1 cellular context compared by ENCODE assay signal in genomic region chr18:9094307-9095226, GRCh38.
TF ChIP-seq lines count a peak whose summit lies in the region.

No MANE protein-coding gene starts in this region.

TF ChIP-seq in K562, 482 proteins besides CTCF, POLR2A, EP300 and RAD21 (continued from another document and continues in another):
- no peak for TF ChIP-seq MBD1 (CRISPR knock-in tag; IDR thresholded peaks at IDR 0.05)
- TF ChIP-seq ZNF384 (IDR thresholded peaks at IDR 0.05; ENCODE audit: low read depth, low read length): no peak
- no peak for TF ChIP-seq NFRKB (IDR thresholded peaks at IDR 0.05; ENCODE audit: low read depth)
- TF ChIP-seq ZNF280A (IDR thresholded peaks at IDR 0.05; ENCODE audit: low read depth, partially characterized antibody): no peak
- TF ChIP-seq ZBTB12 (CRISPR knock-in tag; IDR thresholded peaks at IDR 0.05): no peak
- TF ChIP-seq NR2C2 (CRISPR knock-in tag; IDR thresholded peaks at IDR 0.05): no peak
- TF ChIP-seq NR2C2 (tag; IDR thresholded peaks at IDR 0.05): no peak; the same call in 1 of the 2 replicates
- TF ChIP-seq NCOA2 (IDR thresholded peaks at IDR 0.05; ENCODE audit: partially characterized antibody in 2 of 2): no peak
- TF ChIP-seq ELF2 (CRISPR knock-in tag; IDR thresholded peaks at IDR 0.05): no peak
- TF ChIP-seq ETS2 (tag; IDR thresholded peaks at IDR 0.05; ENCODE audit: borderline replicate concordance, poor library complexity, severe bottlenecking): no peak
- 0 out of 2 replicates have a peak, but pooled peaks have one; percentile 8 for TF ChIP-seq HINFP (tag; conservative IDR thresholded peaks at IDR 0.05; ENCODE audit: low read depth)
- TF ChIP-seq SMARCB1 (IDR thresholded peaks at IDR 0.05; ENCODE audit: insufficient read length, low read depth): no peak
- no peak for TF ChIP-seq SMARCC2 (IDR thresholded peaks at IDR 0.05; ENCODE audit: low read depth)
- no peak for TF ChIP-seq KAT7 (CRISPR knock-in tag; IDR thresholded peaks at IDR 0.05; ENCODE audit: borderline replicate concordance)
- TF ChIP-seq DMBX1 (CRISPR knock-in tag; IDR thresholded peaks at IDR 0.05; ENCODE audit: borderline replicate concordance): no peak
- no peak for TF ChIP-seq CREB1 (IDR thresholded peaks at IDR 0.05)
- TF ChIP-seq CREB1 (CRISPR knock-in tag; IDR thresholded peaks at IDR 0.05): no peak
- TF ChIP-seq C11orf30 (IDR thresholded peaks at IDR 0.05; ENCODE audit: low read depth): no peak
- TF ChIP-seq RCOR1 (IDR thresholded peaks at IDR 0.05; ENCODE audit: borderline replicate concordance in 1 of 2, low read depth in 2 of 2, low read length in 2 of 2): 0 out of 4 replicates have a peak, but pooled peaks of 1 of the 2 experiments have one; percentile 18
- TF ChIP-seq ZNF583 (CRISPR knock-in tag; IDR thresholded peaks at IDR 0.05): no peak
- TF ChIP-seq XRCC5 (IDR thresholded peaks at IDR 0.05; ENCODE audit: low read depth, low read length): no peak
- no peak for TF ChIP-seq ETV6 (IDR thresholded peaks at IDR 0.05; ENCODE audit: borderline replicate concordance in 1 of 2, low read depth in 2 of 2, low read length in 1 of 2)
- TF ChIP-seq ETV6 (CRISPR knock-in tag; IDR thresholded peaks at IDR 0.05; ENCODE audit: borderline replicate concordance): no peak
- TF ChIP-seq ARID3B (CRISPR knock-in tag; IDR thresholded peaks at IDR 0.05; ENCODE audit: borderline replicate concordance): no peak
- no peak for TF ChIP-seq KDM2B (CRISPR knock-in tag; IDR thresholded peaks at IDR 0.05)
- no peak for TF ChIP-seq NFIC (IDR thresholded peaks at IDR 0.05)
- TF ChIP-seq MNT (conservative IDR thresholded peaks at IDR 0.05): 0 out of 4 replicates have a peak, but pooled peaks of 1 of the 2 experiments have one; percentile 5
- TF ChIP-seq ID3 (CRISPR knock-in tag; IDR thresholded peaks at IDR 0.05): no peak
- TF ChIP-seq ID3 (tag; IDR thresholded peaks at IDR 0.05): no peak
- TF ChIP-seq ATF4 (CRISPR knock-in tag; IDR thresholded peaks at IDR 0.05): no peak
- peak in 1 of 2 experiments; percentile 37; a peak in 1 of 4 replicates for TF ChIP-seq FOXA3 (CRISPR knock-in tag; conservative IDR thresholded peaks at IDR 0.05 in 1 of 2, IDR thresholded peaks at IDR 0.05 in 1 of 2)
- peak; percentile 43; the same call in 1 of the 2 replicates for TF ChIP-seq ARID1B (IDR thresholded peaks at IDR 0.05)
- TF ChIP-seq HMBOX1 (IDR thresholded peaks at IDR 0.05): no peak
- peak; percentile 25 for TF ChIP-seq MEIS2 (IDR thresholded peaks at IDR 0.05; ENCODE audit: partially characterized antibody)
- TF ChIP-seq RBM25 (IDR thresholded peaks at IDR 0.05; ENCODE audit: low read depth, low read length, severe bottlenecking): no peak
- no peak for TF ChIP-seq CCNT2 (IDR thresholded peaks at IDR 0.05; ENCODE audit: borderline replicate concordance, extremely low read depth, insufficient read length, low read depth, low read length)
- no peak for TF ChIP-seq AFF1 (IDR thresholded peaks at IDR 0.05; ENCODE audit: low read depth in 1 of 2, partially characterized antibody in 2 of 2)
- TF ChIP-seq SETDB1 (IDR thresholded peaks at IDR 0.05; ENCODE audit: low read length): no peak
- no peak for TF ChIP-seq MLX (CRISPR knock-in tag; conservative IDR thresholded peaks at IDR 0.05)
- no peak for TF ChIP-seq ZNF644 (tag; IDR thresholded peaks at IDR 0.05; ENCODE audit: low read depth)
- TF ChIP-seq POU5F1 (IDR thresholded peaks at IDR 0.05; ENCODE audit: borderline replicate concordance, low read depth, low read length, partially characterized antibody): no peak
- no peak for TF ChIP-seq CTCFL (IDR thresholded peaks at IDR 0.05; ENCODE audit: borderline replicate concordance, insufficient read depth, low read depth, low read length, poor library complexity, severe bottlenecking)
- TF ChIP-seq U2AF2 (optimal IDR thresholded peaks at IDR 0.05; ENCODE audit: low read depth, low read length): no peak
- TF ChIP-seq ESRRA (IDR thresholded peaks at IDR 0.05; ENCODE audit: borderline replicate concordance, low read depth): no peak
